In the genomic region with DNA sequence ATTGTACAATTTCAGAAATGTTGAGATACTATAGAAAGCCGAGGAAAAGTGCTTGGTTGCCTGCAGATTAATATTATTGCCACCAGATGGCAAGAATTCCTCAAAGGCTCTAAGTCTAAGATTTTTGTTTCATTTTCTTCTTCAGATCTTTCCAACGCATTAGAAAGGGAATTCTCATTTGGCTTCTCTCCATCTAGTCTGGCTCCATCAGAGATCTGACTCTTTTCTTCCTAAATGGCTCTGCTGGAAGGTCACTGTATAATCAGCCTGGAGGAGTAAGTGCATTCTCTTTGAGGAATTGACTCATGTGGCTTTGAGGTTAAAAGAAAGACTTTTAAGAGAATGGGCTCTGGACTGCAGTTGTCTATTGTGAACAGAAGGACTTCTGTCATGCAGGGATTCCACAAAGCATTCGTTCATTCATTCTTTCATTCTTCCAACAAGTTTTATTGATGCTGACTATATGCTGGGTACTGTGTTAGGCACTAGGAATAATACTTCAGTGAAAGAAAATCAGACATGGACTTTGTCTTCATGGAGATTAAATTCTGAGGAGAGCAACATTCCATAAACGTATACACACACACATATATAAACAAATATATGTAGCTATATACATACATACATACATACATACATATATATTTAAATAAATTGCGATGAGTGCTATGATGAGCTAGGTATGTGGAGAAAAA, we compare ENCODE assay signal across 1 cellular context.
TF ChIP-seq lines count a peak whose summit lies in the region.

No MANE protein-coding gene starts in this region.

TF ChIP-seq in HepG2, 621 proteins besides CTCF, POLR2A, EP300 and RAD21 (continued from another document):
- TF ChIP-seq MIXL1 (CRISPR knock-in tag; IDR thresholded peaks at IDR 0.05) (peak; percentile 29; the same call in 1 of the 2 replicates), STAG1 (CRISPR knock-in tag; IDR thresholded peaks at IDR 0.05) (peak; percentile 79), NR2F1 (CRISPR knock-in tag; IDR thresholded peaks at IDR 0.05) (0 out of 4 replicates have a peak, but pooled peaks of 1 of the 2 experiments have one; percentile 11), SRF (IDR thresholded peaks at IDR 0.05; ENCODE audit: low read depth, low read length) (no peak), SMC3 (IDR thresholded peaks at IDR 0.05; ENCODE audit: low read length) (peak; percentile 91), ZNF496 (CRISPR knock-in tag; IDR thresholded peaks at IDR 0.05; ENCODE audit: insufficient replicate concordance) (no peak), HNF4G (IDR thresholded peaks at IDR 0.05; ENCODE audit: borderline replicate concordance, low read depth, low read length) (no peak), HNF4G (CRISPR knock-in tag; IDR thresholded peaks at IDR 0.05; ENCODE audit: borderline replicate concordance, low read depth) (no peak), NFE2L1 (CRISPR knock-in tag; IDR thresholded peaks at IDR 0.05; ENCODE audit: borderline replicate concordance) (no peak), RXRB (CRISPR knock-in tag; IDR thresholded peaks at IDR 0.05; ENCODE audit: borderline replicate concordance) (peak; percentile 10; the same call in 1 of the 2 replicates), PCBP1 (IDR thresholded peaks at IDR 0.05; ENCODE audit: borderline replicate concordance, low read depth, low read length) (no peak), KAT8 (CRISPR knock-in tag; IDR thresholded peaks at IDR 0.05) (0 out of 2 replicates have a peak, but pooled peaks have one; percentile 19), ZNF615 (CRISPR knock-in tag; IDR thresholded peaks at IDR 0.05; ENCODE audit: borderline replicate concordance) (no peak), ZNF558 (CRISPR knock-in tag; IDR thresholded peaks at IDR 0.05; ENCODE audit: borderline replicate concordance) (no peak), MBNL3 (CRISPR knock-in tag; conservative IDR thresholded peaks at IDR 0.05) (no peak), NCOA2 (CRISPR knock-in tag; IDR thresholded peaks at IDR 0.05) (0 out of 2 replicates have a peak, but pooled peaks have one; percentile 29), ATRX (CRISPR knock-in tag; IDR thresholded peaks at IDR 0.05; ENCODE audit: borderline replicate concordance) (no peak), GATAD2A (CRISPR knock-in tag; IDR thresholded peaks at IDR 0.05) (peak; percentile 36; the same call in 1 of the 2 replicates)
- TF ChIP-seq, protein P1, sequence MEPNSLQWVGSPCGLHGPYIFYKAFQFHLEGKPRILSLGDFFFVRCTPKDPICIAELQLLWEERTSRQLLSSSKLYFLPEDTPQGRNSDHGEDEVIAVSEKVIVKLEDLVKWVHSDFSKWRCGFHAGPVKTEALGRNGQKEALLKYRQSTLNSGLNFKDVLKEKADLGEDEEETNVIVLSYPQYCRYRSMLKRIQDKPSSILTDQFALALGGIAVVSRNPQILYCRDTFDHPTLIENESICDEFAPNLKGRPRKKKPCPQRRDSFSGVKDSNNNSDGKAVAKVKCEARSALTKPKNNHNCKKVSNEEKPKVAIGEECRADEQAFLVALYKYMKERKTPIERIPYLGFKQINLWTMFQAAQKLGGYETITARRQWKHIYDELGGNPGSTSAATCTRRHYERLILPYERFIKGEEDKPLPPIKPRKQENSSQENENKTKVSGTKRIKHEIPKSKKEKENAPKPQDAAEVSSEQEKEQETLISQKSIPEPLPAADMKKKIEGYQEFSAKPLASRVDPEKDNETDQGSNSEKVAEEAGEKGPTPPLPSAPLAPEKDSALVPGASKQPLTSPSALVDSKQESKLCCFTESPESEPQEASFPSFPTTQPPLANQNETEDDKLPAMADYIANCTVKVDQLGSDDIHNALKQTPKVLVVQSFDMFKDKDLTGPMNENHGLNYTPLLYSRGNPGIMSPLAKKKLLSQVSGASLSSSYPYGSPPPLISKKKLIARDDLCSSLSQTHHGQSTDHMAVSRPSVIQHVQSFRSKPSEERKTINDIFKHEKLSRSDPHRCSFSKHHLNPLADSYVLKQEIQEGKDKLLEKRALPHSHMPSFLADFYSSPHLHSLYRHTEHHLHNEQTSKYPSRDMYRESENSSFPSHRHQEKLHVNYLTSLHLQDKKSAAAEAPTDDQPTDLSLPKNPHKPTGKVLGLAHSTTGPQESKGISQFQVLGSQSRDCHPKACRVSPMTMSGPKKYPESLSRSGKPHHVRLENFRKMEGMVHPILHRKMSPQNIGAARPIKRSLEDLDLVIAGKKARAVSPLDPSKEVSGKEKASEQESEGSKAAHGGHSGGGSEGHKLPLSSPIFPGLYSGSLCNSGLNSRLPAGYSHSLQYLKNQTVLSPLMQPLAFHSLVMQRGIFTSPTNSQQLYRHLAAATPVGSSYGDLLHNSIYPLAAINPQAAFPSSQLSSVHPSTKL (CRISPR knock-in tag; IDR thresholded peaks at IDR 0.05), result peak; percentile 23; the same call in 1 of the 2 replicates
- TF ChIP-seq, protein P2, sequence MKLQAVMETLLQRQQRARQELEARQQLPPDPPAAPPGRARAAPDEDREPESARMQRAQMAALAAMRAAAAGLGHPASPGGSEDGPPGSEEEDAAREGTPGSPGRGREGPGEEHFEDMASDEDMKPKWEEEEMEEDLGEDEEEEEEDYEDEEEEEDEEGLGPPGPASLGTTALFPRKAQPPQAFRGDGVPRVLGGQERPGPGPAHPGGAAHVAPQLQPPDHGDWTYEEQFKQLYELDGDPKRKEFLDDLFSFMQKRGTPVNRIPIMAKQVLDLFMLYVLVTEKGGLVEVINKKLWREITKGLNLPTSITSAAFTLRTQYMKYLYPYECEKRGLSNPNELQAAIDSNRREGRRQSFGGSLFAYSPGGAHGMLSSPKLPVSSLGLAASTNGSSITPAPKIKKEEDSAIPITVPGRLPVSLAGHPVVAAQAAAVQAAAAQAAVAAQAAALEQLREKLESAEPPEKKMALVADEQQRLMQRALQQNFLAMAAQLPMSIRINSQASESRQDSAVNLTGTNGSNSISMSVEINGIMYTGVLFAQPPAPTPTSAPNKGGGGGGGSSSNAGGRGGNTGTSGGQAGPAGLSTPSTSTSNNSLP (IDR thresholded peaks at IDR 0.05; ENCODE audit: low read depth, low read length), result peak; percentile 47; the same call in 1 of the 2 replicates
- TF ChIP-seq, protein P3, sequence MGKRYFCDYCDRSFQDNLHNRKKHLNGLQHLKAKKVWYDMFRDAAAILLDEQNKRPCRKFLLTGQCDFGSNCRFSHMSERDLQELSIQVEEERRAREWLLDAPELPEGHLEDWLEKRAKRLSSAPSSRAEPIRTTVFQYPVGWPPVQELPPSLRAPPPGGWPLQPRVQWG (CRISPR knock-in tag; IDR thresholded peaks at IDR 0.05; ENCODE audit: borderline replicate concordance, low read depth), result no peak
- TF ChIP-seq, protein P4, sequence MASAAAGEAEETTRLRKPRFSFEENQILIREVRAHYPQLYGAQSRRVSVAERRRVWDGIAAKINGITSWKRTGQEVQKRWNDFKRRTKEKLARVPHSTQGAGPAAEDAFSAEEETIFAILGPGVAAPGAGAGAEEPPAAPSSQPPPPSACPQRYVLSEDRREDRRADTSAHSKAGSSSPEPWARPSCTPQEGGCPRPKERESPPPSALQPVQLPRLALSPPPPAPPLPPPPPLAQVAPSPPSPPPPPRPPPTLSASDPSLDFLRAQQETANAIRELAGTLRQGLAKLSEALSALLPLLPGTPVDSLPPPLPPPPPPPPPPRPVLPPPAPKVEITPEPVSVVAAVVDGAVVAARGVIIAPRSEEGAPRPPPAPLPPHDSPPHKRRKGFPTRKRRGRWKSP (CRISPR knock-in tag; IDR thresholded peaks at IDR 0.05), result no peak
- TF ChIP-seq, protein P5, sequence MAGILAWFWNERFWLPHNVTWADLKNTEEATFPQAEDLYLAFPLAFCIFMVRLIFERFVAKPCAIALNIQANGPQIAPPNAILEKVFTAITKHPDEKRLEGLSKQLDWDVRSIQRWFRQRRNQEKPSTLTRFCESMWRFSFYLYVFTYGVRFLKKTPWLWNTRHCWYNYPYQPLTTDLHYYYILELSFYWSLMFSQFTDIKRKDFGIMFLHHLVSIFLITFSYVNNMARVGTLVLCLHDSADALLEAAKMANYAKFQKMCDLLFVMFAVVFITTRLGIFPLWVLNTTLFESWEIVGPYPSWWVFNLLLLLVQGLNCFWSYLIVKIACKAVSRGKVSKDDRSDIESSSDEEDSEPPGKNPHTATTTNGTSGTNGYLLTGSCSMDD (CRISPR knock-in tag; IDR thresholded peaks at IDR 0.05), result no peak
